Comparison of ENCODE assay signal across 1 cellular context in the genomic region with DNA sequence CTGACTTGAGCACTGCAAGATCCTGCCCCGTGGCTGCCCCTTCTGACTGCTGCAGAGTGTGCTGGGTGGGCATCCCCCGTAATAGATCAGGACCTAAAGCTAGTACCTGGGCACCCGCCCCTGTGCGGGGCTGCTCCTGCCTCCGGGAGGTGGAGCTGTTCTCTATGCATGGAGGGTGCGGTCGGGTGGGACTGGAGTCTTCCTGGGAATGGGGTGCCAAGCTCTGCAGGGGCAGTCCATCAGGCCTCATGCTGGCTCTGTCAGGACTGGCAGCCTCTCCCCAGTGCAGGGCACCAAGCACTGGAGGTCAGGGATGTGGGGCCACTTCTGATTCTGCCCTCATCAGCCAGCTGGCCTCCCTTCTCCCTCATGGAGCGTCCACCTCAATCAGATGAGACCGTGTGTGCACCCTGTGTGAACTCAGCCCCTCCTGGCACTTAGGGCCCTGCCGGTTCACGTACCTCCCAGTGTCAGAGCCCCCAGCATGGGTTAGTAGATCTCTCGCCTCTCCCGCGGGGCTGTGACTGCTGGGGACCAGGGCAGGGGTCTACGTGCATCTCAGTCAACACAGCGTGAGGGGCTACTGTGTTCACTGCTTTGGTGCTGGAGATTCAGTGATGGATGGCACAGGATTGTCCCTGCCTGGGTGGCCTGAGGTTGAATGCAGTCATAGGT.
TF ChIP-seq lines count a peak whose summit lies in the region.

No MANE protein-coding gene starts in this region.

TF ChIP-seq in HepG2, 621 proteins besides CTCF, POLR2A, EP300 and RAD21 (continued from another document):
- TF ChIP-seq JDP2 (CRISPR knock-in tag; IDR thresholded peaks at IDR 0.05; ENCODE audit: borderline replicate concordance) (no peak), MIER2 (CRISPR knock-in tag; IDR thresholded peaks at IDR 0.05) (no peak)
